26 cellular contexts compared by ENCODE assay signal in genomic region chr10:132687893-132688579, GRCh38.
DNase-seq lines count a peak whose midpoint lies in the region; ATAC-seq and TF ChIP-seq lines count a peak whose summit lies in the region.
"Had no signal": no experiment of that assay in that cellular context is flagged by ENCODE, and none has a peak within 500 bp of the region (broad histone marks: within the 10 kb centered on the region; RNA-seq: fewer than 3 reads in every experiment).

No MANE protein-coding gene starts in this region.

- H3K27ac ChIP-seq in right atrium auricular region (no peak overlapping the region), neural progenitor cell (no peak overlapping the region)
- H3K27ac ChIP-seq: skin epidermis, uterus, VCaP had no signal

- intact Hi-C loops in Right ventricle myocardium superior (cut with DNase I) (no loop called here), cardiac septum (cut with DNase I) (no loop called here)

- H3K36me3 Mint-ChIP-seq in neural progenitor cell: peaks cover 8% of the 10 kb centered on the region
- H3K36me3 Mint-ChIP-seq in type B pancreatic cell: peaks cover 20% of the 10 kb centered on the region

- peaks cover 5% of the 10 kb centered on the region for H4K20me1 ChIP-seq in neural progenitor cell (ENCODE audit: low read depth)

- no peaks in the 10 kb centered on the region for H3K9me3 ChIP-seq in right atrium auricular region
- H3K9me3 ChIP-seq in neural progenitor cell (ENCODE audit: low read depth): no peaks in the 10 kb centered on the region
- H3K9me3 ChIP-seq: uterus had no signal

- H3K79me2 ChIP-seq in neural progenitor cell (ENCODE audit: low read depth): no peaks in the 10 kb centered on the region

- H2AFZ ChIP-seq in neural progenitor cell (replicated peaks): no peak overlapping the region

- H3K27me3 ChIP-seq in right atrium auricular region: no peaks in the 10 kb centered on the region
- no peaks in the 10 kb centered on the region for H3K27me3 ChIP-seq in neural progenitor cell
- H3K27me3 ChIP-seq: uterus had no signal

- DNase-seq in Right ventricle myocardium superior (peak; percentile 10), right atrium auricular region (ENCODE audit: low spot score) (no peak), cardiac septum (ENCODE audit: low spot score) (peak; percentile 44), neural progenitor cell (ENCODE audit: low spot score) (no peak), type B pancreatic cell (ENCODE audit: extremely low spot score, unreplicated experiment) (peak; percentile 67), iPS-NIHi11 (ENCODE audit: low spot score) (no peak), COLO668 (lab: John Stamatoyannopoulos, UW; ENCODE audit: unreplicated experiment) (no peak)
- DNase-seq: activated CD4-positive, alpha-beta T cell treated with anti-CD3 and anti-CD28 coated beads, Interleukin-2, amount 10 ng/mL, durations not matched to agents 24 days and 14 days; activated naive CD4-positive, alpha-beta T cell treated with Interleukin-2 at 50 U/mL for 16 hours; activated T-cell treated with anti-CD3 and anti-CD28 coated beads, Interleukin-2, amount 50 U/mL, for 4 hours; amniotic stem cell; DMS53; GOT3; kidney glomerular epithelial cell; naive B cell; NCI-H1105; NCI-H2029; NCI-H2227 treated with DMSO at 0.1 percent for 48 hours; NCI-H748 treated with DMSO at 0.1 percent for 48 hours; stimulated activated CD4-positive, alpha-beta T cell treated with anti-CD3 and anti-CD28 coated beads, Interleukin-1b, Interleukin-23, amount 100 ng/mL, for 48 hours; uterus had no signal

- H3K4me2 ChIP-seq in neural progenitor cell: no peak overlapping the region

- H3K4me1 ChIP-seq in right atrium auricular region: peaks cover 0 to 28% of the 10 kb centered on the region in 2 donors
- no peaks in the 10 kb centered on the region for H3K4me1 ChIP-seq in neural progenitor cell
- H3K4me1 ChIP-seq: uterus had no signal

- H3K27ac Mint-ChIP-seq in neural progenitor cell (peak overlapping the region; percentile 1), type B pancreatic cell (no peak overlapping the region)
- H3K27ac Mint-ChIP-seq: activated CD4-positive, alpha-beta T cell treated with anti-CD3 and anti-CD28 coated beads, Interleukin-2, amount 10 ng/mL, durations not matched to agents 24 days and 14 days; T-helper 2 cell treated with Interferon-gamma antibody and Interleukin-4, amounts not matched to agents 5 μg/mL and 100 μg/mL, for 36 hours had no signal

- H3F3A ChIP-seq in neural progenitor cell (ENCODE audit: low read depth): peaks cover 1% of the 10 kb centered on the region

- H3K4me3 ChIP-seq in right atrium auricular region: no peak overlapping the region
- no peak overlapping the region for H3K4me3 ChIP-seq in neural progenitor cell
- H3K4me3 ChIP-seq: skin epidermis, uterus had no signal

- no peak overlapping the region for H3K9ac ChIP-seq in neural progenitor cell

- H3K4me1 Mint-ChIP-seq in neural progenitor cell (peaks cover 17% of the 10 kb centered on the region), type B pancreatic cell (ENCODE audit: unreplicated experiment) (no peaks in the 10 kb centered on the region)

- ATAC-seq in Right ventricle myocardium superior (ENCODE audit: poor library complexity) (no peak), HG02588 (IDR thresholded peaks at IDR 0.05; ENCODE audit: unreplicated experiment) (no peak)
- ATAC-seq: activated T-cell treated with anti-CD3 and anti-CD28 coated beads, Interleukin-2, amount 50 U/mL, for 4 hours had no signal

- H3K27me3 Mint-ChIP-seq in neural progenitor cell (ENCODE audit: insufficient read depth, low read depth) (no peaks in the 10 kb centered on the region), type B pancreatic cell (peaks cover 11% of the 10 kb centered on the region)
- H3K27me3 Mint-ChIP-seq: activated CD4-positive, alpha-beta T cell treated with anti-CD3 and anti-CD28 coated beads, Interleukin-2, amount 10 ng/mL, durations not matched to agents 24 days and 14 days; B cell; naive B cell had no signal

- H3K4me3 Mint-ChIP-seq in neural progenitor cell: no peak overlapping the region
- no peak overlapping the region for H3K4me3 Mint-ChIP-seq in type B pancreatic cell
- H3K4me3 Mint-ChIP-seq: activated CD4-positive, alpha-beta T cell treated with anti-CD3 and anti-CD28 coated beads, Interleukin-2, amount 10 ng/mL, durations not matched to agents 24 days and 14 days; activated T-cell treated with anti-CD3 and anti-CD28 coated beads, Interleukin-2, amount 50 U/mL, for 4 hours; B cell; T-helper 2 cell treated with Interferon-gamma antibody and Interleukin-4, amounts not matched to agents 5 μg/mL and 100 μg/mL, for 36 hours had no signal

- H3K36me3 ChIP-seq in right atrium auricular region: peaks cover 13% of the 10 kb centered on the region
- no peaks in the 10 kb centered on the region for H3K36me3 ChIP-seq in neural progenitor cell
- H3K36me3 ChIP-seq: uterus had no signal

- no peak for TF ChIP-seq CTCF in right atrium auricular region (IDR thresholded peaks at IDR 0.05)
- TF ChIP-seq CTCF in neural progenitor cell (IDR thresholded peaks at IDR 0.05): no peak
- TF ChIP-seq CTCF in type B pancreatic cell (conservative IDR thresholded peaks at IDR 0.05): no peak

- H3K9me3 Mint-ChIP-seq in neural progenitor cell (peaks cover 10% of the 10 kb centered on the region), type B pancreatic cell (peaks cover 3% of the 10 kb centered on the region)
- H3K9me3 Mint-ChIP-seq: activated CD4-positive, alpha-beta T cell treated with anti-CD3 and anti-CD28 coated beads, Interleukin-2, amount 10 ng/mL, durations not matched to agents 24 days and 14 days; activated T-cell treated with anti-CD3 and anti-CD28 coated beads, Interleukin-2, amount 50 U/mL, for 4 hours; T-helper 2 cell treated with Interferon-gamma antibody and Interleukin-4, amounts not matched to agents 5 μg/mL and 100 μg/mL, for 36 hours had no signal

Comparison
In these comparisons a context has a peak if more than half of its experiments do, and no peak if none do; other contexts are left out.
1. DNase-seq: peak in Right ventricle myocardium superior (single experiment), cardiac septum (single experiment) and type B pancreatic cell (single experiment); none in right atrium auricular region (single experiment), neural progenitor cell (single experiment), iPS-NIHi11 (single experiment) and COLO668 (single experiment).